Comparison of ENCODE assay signal across 1 cellular context in the genomic region with DNA sequence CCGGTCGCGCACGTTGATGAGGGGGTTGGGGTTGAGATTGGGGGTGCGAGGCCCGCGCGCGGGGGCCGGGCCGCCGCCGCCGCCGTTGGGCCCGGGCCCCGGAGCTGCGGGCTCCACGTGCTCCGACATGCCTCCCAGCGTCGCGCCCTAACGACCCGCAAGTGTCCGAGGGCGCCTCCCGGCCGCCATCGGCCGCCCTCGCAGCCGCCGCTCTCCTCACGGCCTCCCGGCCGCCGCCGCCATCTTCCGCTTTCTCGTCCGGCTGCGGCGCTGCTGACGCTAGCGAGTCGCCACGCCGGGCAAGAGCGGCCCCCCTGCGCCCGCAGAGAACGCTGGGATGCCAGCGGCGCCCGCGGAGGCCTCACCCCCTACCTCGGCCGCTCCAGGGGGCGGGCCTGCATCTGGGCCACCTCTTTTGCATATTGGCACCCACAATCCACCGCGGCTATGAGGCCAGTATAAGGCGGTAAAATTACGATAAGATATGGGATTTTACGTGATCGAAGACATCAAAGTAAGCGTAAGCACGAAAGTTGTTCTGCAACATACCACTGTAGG.
A peak's percentile ranks its signal among the peaks of the same experiment; 100 is the strongest.
TF ChIP-seq lines count a peak whose summit lies in the region.

A gene (minus strand): TSS at position 256 of the 558 bp plus-strand sequence. CDS start 127 bp downstream, at position 129.

TF ChIP-seq in K562, 482 proteins besides CTCF, POLR2A, EP300 and RAD21 (continued from another document and continues in another):
- TF ChIP-seq DNMT1 (IDR thresholded peaks at IDR 0.05) (no peak), RBM34 (IDR thresholded peaks at IDR 0.05; ENCODE audit: borderline replicate concordance, insufficient read depth, low read length) (no peak; the same call in 1 of the 2 replicates), ZZZ3 (IDR thresholded peaks at IDR 0.05) (no peak), RFX7 (CRISPR knock-in tag; IDR thresholded peaks at IDR 0.05) (no peak), CBFB (CRISPR knock-in tag; IDR thresholded peaks at IDR 0.05) (peak; percentile 60; the same call in 1 of the 2 replicates), ZNF224 (CRISPR knock-in tag; IDR thresholded peaks at IDR 0.05) (no peak), SIRT6 (IDR thresholded peaks at IDR 0.05; ENCODE audit: low read depth, low read length) (no peak), ELF1 (tag; IDR thresholded peaks at IDR 0.05) (peak; percentile 34; the same call in 1 of the 2 replicates), TEAD2 (tag; IDR thresholded peaks at IDR 0.05) (no peak), ZNF324 (CRISPR knock-in tag; IDR thresholded peaks at IDR 0.05) (no peak), IRF2 (CRISPR knock-in tag; IDR thresholded peaks at IDR 0.05) (no peak), CHCHD3 (CRISPR knock-in tag; IDR thresholded peaks at IDR 0.05) (no peak), HDAC3 (IDR thresholded peaks at IDR 0.05; ENCODE audit: borderline replicate concordance, partially characterized antibody) (no peak), ZNF124 (CRISPR knock-in tag; IDR thresholded peaks at IDR 0.05) (no peak), SLC30A9 (CRISPR knock-in tag; IDR thresholded peaks at IDR 0.05) (no peak), KLF1 (tag; IDR thresholded peaks at IDR 0.05) (no peak), HOXB6 (CRISPR knock-in tag; IDR thresholded peaks at IDR 0.05; ENCODE audit: borderline replicate concordance) (0 out of 2 replicates have a peak, but pooled peaks have one; percentile 10), FOXK2 (conservative IDR thresholded peaks at IDR 0.05 in 1 of 2, IDR thresholded peaks at IDR 0.05 in 1 of 2; ENCODE audit: low read depth in 2 of 2) (no peak), NR4A1 (CRISPR knock-in tag; IDR thresholded peaks at IDR 0.05) (no peak), NR4A1 (tag; IDR thresholded peaks at IDR 0.05) (no peak), TAF7 (tag; IDR thresholded peaks at IDR 0.05) (no peak), HDAC6 (IDR thresholded peaks at IDR 0.05; ENCODE audit: low read depth, low read length) (no peak), NR1H2 (CRISPR knock-in tag; IDR thresholded peaks at IDR 0.05) (no peak), ZEB2 (IDR thresholded peaks at IDR 0.05) (no peak), XRCC3 (IDR thresholded peaks at IDR 0.05) (no peak), ZNF134 (CRISPR knock-in tag; conservative IDR thresholded peaks at IDR 0.05) (no peak), KDM1A (IDR thresholded peaks at IDR 0.05) (no peak), HMG20A (CRISPR knock-in tag; conservative IDR thresholded peaks at IDR 0.05) (no peak), FOSL1 (tag; conservative IDR thresholded peaks at IDR 0.05) (no peak), SRF (CRISPR knock-in tag; IDR thresholded peaks at IDR 0.05) (peak in 1 of 2 experiments; percentile 78; a peak in 1 of 4 replicates)
- TF ChIP-seq, protein P1, sequence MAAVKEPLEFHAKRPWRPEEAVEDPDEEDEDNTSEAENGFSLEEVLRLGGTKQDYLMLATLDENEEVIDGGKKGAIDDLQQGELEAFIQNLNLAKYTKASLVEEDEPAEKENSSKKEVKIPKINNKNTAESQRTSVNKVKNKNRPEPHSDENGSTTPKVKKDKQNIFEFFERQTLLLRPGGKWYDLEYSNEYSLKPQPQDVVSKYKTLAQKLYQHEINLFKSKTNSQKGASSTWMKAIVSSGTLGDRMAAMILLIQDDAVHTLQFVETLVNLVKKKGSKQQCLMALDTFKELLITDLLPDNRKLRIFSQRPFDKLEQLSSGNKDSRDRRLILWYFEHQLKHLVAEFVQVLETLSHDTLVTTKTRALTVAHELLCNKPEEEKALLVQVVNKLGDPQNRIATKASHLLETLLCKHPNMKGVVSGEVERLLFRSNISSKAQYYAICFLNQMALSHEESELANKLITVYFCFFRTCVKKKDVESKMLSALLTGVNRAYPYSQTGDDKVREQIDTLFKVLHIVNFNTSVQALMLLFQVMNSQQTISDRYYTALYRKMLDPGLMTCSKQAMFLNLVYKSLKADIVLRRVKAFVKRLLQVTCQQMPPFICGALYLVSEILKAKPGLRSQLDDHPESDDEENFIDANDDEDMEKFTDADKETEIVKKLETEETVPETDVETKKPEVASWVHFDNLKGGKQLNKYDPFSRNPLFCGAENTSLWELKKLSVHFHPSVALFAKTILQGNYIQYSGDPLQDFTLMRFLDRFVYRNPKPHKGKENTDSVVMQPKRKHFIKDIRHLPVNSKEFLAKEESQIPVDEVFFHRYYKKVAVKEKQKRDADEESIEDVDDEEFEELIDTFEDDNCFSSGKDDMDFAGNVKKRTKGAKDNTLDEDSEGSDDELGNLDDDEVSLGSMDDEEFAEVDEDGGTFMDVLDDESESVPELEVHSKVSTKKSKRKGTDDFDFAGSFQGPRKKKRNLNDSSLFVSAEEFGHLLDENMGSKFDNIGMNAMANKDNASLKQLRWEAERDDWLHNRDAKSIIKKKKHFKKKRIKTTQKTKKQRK (IDR thresholded peaks at IDR 0.05; ENCODE audit: borderline replicate concordance, low read depth, low read length): no peak
- TF ChIP-seq, protein P2, sequence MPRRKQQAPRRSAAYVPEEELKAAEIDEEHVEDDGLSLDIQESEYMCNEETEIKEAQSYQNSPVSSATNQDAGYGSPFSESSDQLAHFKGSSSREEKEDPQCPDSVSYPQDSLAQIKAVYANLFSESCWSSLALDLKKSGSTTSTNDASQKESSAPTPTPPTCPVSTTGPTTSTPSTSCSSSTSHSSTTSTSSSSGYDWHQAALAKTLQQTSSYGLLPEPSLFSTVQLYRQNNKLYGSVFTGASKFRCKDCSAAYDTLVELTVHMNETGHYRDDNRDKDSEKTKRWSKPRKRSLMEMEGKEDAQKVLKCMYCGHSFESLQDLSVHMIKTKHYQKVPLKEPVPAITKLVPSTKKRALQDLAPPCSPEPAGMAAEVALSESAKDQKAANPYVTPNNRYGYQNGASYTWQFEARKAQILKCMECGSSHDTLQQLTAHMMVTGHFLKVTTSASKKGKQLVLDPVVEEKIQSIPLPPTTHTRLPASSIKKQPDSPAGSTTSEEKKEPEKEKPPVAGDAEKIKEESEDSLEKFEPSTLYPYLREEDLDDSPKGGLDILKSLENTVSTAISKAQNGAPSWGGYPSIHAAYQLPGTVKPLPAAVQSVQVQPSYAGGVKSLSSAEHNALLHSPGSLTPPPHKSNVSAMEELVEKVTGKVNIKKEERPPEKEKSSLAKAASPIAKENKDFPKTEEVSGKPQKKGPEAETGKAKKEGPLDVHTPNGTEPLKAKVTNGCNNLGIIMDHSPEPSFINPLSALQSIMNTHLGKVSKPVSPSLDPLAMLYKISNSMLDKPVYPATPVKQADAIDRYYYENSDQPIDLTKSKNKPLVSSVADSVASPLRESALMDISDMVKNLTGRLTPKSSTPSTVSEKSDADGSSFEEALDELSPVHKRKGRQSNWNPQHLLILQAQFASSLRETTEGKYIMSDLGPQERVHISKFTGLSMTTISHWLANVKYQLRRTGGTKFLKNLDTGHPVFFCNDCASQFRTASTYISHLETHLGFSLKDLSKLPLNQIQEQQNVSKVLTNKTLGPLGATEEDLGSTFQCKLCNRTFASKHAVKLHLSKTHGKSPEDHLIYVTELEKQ (CRISPR knock-in tag; IDR thresholded peaks at IDR 0.05): no peak
- TF ChIP-seq, protein P3, sequence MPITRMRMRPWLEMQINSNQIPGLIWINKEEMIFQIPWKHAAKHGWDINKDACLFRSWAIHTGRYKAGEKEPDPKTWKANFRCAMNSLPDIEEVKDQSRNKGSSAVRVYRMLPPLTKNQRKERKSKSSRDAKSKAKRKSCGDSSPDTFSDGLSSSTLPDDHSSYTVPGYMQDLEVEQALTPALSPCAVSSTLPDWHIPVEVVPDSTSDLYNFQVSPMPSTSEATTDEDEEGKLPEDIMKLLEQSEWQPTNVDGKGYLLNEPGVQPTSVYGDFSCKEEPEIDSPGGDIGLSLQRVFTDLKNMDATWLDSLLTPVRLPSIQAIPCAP (CRISPR knock-in tag; IDR thresholded peaks at IDR 0.05; ENCODE audit: borderline replicate concordance): no peak
- TF ChIP-seq, protein P4, sequence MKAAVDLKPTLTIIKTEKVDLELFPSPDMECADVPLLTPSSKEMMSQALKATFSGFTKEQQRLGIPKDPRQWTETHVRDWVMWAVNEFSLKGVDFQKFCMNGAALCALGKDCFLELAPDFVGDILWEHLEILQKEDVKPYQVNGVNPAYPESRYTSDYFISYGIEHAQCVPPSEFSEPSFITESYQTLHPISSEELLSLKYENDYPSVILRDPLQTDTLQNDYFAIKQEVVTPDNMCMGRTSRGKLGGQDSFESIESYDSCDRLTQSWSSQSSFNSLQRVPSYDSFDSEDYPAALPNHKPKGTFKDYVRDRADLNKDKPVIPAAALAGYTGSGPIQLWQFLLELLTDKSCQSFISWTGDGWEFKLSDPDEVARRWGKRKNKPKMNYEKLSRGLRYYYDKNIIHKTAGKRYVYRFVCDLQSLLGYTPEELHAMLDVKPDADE (conservative IDR thresholded peaks at IDR 0.05; ENCODE audit: control insufficient read depth, low read depth, low read length): no peak; the same call in 1 of the 2 replicates
- TF ChIP-seq, protein P5, sequence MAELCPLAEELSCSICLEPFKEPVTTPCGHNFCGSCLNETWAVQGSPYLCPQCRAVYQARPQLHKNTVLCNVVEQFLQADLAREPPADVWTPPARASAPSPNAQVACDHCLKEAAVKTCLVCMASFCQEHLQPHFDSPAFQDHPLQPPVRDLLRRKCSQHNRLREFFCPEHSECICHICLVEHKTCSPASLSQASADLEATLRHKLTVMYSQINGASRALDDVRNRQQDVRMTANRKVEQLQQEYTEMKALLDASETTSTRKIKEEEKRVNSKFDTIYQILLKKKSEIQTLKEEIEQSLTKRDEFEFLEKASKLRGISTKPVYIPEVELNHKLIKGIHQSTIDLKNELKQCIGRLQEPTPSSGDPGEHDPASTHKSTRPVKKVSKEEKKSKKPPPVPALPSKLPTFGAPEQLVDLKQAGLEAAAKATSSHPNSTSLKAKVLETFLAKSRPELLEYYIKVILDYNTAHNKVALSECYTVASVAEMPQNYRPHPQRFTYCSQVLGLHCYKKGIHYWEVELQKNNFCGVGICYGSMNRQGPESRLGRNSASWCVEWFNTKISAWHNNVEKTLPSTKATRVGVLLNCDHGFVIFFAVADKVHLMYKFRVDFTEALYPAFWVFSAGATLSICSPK (IDR thresholded peaks at IDR 0.05; ENCODE audit: borderline replicate concordance): no peak
- TF ChIP-seq, protein P6, sequence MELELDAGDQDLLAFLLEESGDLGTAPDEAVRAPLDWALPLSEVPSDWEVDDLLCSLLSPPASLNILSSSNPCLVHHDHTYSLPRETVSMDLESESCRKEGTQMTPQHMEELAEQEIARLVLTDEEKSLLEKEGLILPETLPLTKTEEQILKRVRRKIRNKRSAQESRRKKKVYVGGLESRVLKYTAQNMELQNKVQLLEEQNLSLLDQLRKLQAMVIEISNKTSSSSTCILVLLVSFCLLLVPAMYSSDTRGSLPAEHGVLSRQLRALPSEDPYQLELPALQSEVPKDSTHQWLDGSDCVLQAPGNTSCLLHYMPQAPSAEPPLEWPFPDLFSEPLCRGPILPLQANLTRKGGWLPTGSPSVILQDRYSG (tag; conservative IDR thresholded peaks at IDR 0.05; ENCODE audit: low read depth): no peak
- TF ChIP-seq, protein P7, sequence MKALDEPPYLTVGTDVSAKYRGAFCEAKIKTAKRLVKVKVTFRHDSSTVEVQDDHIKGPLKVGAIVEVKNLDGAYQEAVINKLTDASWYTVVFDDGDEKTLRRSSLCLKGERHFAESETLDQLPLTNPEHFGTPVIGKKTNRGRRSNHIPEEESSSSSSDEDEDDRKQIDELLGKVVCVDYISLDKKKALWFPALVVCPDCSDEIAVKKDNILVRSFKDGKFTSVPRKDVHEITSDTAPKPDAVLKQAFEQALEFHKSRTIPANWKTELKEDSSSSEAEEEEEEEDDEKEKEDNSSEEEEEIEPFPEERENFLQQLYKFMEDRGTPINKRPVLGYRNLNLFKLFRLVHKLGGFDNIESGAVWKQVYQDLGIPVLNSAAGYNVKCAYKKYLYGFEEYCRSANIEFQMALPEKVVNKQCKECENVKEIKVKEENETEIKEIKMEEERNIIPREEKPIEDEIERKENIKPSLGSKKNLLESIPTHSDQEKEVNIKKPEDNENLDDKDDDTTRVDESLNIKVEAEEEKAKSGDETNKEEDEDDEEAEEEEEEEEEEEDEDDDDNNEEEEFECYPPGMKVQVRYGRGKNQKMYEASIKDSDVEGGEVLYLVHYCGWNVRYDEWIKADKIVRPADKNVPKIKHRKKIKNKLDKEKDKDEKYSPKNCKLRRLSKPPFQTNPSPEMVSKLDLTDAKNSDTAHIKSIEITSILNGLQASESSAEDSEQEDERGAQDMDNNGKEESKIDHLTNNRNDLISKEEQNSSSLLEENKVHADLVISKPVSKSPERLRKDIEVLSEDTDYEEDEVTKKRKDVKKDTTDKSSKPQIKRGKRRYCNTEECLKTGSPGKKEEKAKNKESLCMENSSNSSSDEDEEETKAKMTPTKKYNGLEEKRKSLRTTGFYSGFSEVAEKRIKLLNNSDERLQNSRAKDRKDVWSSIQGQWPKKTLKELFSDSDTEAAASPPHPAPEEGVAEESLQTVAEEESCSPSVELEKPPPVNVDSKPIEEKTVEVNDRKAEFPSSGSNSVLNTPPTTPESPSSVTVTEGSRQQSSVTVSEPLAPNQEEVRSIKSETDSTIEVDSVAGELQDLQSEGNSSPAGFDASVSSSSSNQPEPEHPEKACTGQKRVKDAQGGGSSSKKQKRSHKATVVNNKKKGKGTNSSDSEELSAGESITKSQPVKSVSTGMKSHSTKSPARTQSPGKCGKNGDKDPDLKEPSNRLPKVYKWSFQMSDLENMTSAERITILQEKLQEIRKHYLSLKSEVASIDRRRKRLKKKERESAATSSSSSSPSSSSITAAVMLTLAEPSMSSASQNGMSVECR (CRISPR knock-in tag; IDR thresholded peaks at IDR 0.05): 0 out of 2 replicates have a peak, but pooled peaks have one; percentile 11
- TF ChIP-seq, protein P8, sequence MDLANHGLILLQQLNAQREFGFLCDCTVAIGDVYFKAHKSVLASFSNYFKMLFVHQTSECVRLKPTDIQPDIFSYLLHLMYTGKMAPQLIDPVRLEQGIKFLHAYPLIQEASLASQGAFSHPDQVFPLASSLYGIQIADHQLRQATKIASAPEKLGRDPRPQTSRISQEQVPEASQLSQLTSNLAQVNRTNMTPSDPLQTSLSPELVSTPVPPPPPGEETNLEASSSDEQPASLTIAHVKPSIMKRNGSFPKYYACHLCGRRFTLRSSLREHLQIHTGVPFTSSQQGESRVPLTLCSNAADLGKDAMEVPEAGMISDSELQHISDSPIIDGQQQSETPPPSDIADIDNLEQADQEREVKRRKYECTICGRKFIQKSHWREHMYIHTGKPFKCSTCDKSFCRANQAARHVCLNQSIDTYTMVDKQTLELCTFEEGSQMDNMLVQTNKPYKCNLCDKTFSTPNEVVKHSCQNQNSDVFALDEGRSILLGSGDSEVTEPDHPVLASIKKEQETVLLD (IDR thresholded peaks at IDR 0.05): no peak
- TF ChIP-seq, protein P9, sequence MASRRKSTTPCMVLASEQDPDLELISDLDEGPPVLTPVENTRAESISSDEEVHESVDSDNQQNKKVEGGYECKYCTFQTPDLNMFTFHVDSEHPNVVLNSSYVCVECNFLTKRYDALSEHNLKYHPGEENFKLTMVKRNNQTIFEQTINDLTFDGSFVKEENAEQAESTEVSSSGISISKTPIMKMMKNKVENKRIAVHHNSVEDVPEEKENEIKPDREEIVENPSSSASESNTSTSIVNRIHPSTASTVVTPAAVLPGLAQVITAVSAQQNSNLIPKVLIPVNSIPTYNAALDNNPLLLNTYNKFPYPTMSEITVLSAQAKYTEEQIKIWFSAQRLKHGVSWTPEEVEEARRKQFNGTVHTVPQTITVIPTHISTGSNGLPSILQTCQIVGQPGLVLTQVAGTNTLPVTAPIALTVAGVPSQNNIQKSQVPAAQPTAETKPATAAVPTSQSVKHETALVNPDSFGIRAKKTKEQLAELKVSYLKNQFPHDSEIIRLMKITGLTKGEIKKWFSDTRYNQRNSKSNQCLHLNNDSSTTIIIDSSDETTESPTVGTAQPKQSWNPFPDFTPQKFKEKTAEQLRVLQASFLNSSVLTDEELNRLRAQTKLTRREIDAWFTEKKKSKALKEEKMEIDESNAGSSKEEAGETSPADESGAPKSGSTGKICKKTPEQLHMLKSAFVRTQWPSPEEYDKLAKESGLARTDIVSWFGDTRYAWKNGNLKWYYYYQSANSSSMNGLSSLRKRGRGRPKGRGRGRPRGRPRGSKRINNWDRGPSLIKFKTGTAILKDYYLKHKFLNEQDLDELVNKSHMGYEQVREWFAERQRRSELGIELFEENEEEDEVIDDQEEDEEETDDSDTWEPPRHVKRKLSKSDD (conservative IDR thresholded peaks at IDR 0.05; ENCODE audit: low read length): no peak
